In the genomic region with DNA sequence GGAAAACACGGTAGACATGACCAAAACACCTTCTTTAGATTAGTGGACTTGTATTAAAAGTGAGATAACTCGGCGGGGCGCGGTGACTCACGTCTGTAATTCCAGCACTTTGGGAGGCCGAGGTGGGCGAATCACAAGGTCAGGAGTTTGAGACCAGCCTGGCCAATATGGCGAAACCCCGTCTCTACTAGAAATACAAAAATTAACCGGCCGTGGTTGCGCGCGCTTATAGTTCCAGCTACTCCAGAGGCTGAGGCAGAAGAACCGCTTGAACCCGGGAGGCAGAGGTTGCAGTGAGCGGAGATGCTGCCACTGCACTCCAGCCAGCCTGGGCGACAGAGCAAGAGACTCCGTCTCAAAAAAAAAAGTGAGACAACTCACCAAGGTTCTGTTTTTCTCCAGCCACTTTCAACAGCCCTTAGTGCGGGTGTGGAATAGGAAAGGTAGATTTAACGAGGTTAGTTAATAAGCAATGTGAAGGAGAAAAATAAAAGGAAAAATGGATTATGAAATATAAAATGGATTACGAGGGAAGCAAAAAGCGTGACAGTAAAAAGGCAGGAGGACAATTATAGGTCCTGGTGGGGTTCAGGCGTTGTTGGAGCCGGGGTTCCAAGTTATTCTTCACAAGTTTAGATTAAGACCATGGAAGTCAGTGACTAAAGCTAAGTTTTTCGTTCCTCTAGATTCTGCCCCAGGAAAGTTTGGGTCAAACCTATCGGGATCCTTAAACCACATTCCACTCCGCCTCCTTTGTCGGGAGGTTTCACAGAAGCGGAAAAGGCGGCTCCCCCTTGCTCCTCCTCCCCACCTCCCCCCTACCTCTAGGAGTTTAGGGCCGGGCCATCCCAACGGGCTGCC, we compare ENCODE assay signal across 8 cellular contexts. TPM values are rescaled to one million over a fixed set of nuclear protein-coding genes. Genes with fewer than 3 reads are reported as not detected.
DNase-seq lines count a peak whose midpoint lies in the region; ATAC-seq and TF ChIP-seq lines count a peak whose summit lies in the region.

No MANE protein-coding gene starts in this region.

- peak overlapping the region; percentile 76 for H3K4me3 ChIP-seq in Karpas-422 (ENCODE audit: low read length)
- H3K4me3 ChIP-seq in ascending aorta, result peak overlapping the region; percentile 83 to 92
- H3K4me3 ChIP-seq in kidney epithelial cell (ENCODE audit: low read depth, low read length), result peak overlapping the region; percentile 77
- peak overlapping the region; percentile 67 for H3K4me3 ChIP-seq in suprapubic skin

- H3K27me3 ChIP-seq in Karpas-422 (ENCODE audit: low read length) (no peaks in the 10 kb centered on the region), ascending aorta (no peaks in the 10 kb centered on the region), kidney epithelial cell (ENCODE audit: control insufficient read depth, insufficient read depth, low read length) (no peaks in the 10 kb centered on the region), suprapubic skin (no peaks in the 10 kb centered on the region)

- peak overlapping the region; percentile 84 for H2AFZ ChIP-seq in Karpas-422 (ENCODE audit: low read length)

- peak overlapping the region; percentile 90 for H3K4me2 ChIP-seq in Karpas-422 (ENCODE audit: low read depth, low read length, poor library complexity, severe bottlenecking)

- TF ChIP-seq CTCF in ascending aorta (IDR thresholded peaks at IDR 0.05) (no peak), kidney epithelial cell (IDR thresholded peaks at IDR 0.05; ENCODE audit: insufficient read depth, low read length, poor library complexity, severe bottlenecking) (no peak), suprapubic skin (IDR thresholded peaks at IDR 0.05) (no peak)

- peak overlapping the region; percentile 80 for H3K9ac ChIP-seq in Karpas-422 (ENCODE audit: low read length)

- no peak for DNase-seq in Karpas-422
- no peak for DNase-seq in ascending aorta (ENCODE audit: low spot score in 2 of 2)
- DNase-seq in kidney epithelial cell (ENCODE audit: low read depth), result no peak
- no peak for DNase-seq in suprapubic skin (ENCODE audit: low spot score in 2 of 2)
- DNase-seq in NCI-H524 (lab: John Stamatoyannopoulos, UW), result no peak
- DNase-seq in GM19240 (ENCODE audit: insufficient read length, low spot score), result no peak

- no peaks in the 10 kb centered on the region for H3K9me2 ChIP-seq in Karpas-422 (replicated peaks; ENCODE audit: insufficient read depth, low read length)

- TF ChIP-seq POLR2A in suprapubic skin (IDR thresholded peaks at IDR 0.05), result peak in 1 of 2 donors; percentile 45

- H3K79me2 ChIP-seq in Karpas-422 (ENCODE audit: low read length), result peaks cover 77% of the 10 kb centered on the region

- H3K9me3 ChIP-seq in Karpas-422 (ENCODE audit: low read length) (no peaks in the 10 kb centered on the region), ascending aorta (no peaks in the 10 kb centered on the region), suprapubic skin (no peaks in the 10 kb centered on the region)

- H3K4me1 ChIP-seq in Karpas-422 (ENCODE audit: low read length) (peaks cover 30% of the 10 kb centered on the region), ascending aorta (peaks cover 3 to 18% of the 10 kb centered on the region in 2 donors), suprapubic skin (peaks cover 33% of the 10 kb centered on the region)

- TF ChIP-seq EP300 in suprapubic skin (IDR thresholded peaks at IDR 0.05), result no peak

- intact Hi-C loops in ascending aorta (cut with DNase I), result loop anchor here (5.0 kb wide), 2 partner anchors 171 to 409 kb away; a partner anchor contains a TSS

- no peaks in the 10 kb centered on the region for H4K20me1 ChIP-seq in Karpas-422 (ENCODE audit: insufficient read depth, low read depth, low read length)

- peak; percentile 1 for ATAC-seq in GM18868 (IDR thresholded peaks at IDR 0.05; ENCODE audit: unreplicated experiment)
- no peak for ATAC-seq in HG02588 (IDR thresholded peaks at IDR 0.05; ENCODE audit: unreplicated experiment)

- H3K36me3 ChIP-seq in Karpas-422 (ENCODE audit: insufficient read depth, low read length), result peaks cover 5% of the 10 kb centered on the region; the same call in 1 of the 2 replicates
- H3K36me3 ChIP-seq in ascending aorta, result peaks cover 0 to 7% of the 10 kb centered on the region in 2 donors
- no peaks in the 10 kb centered on the region for H3K36me3 ChIP-seq in kidney epithelial cell (ENCODE audit: control insufficient read depth, insufficient read depth, low read length)
- peaks cover 2% of the 10 kb centered on the region for H3K36me3 ChIP-seq in suprapubic skin

- H3K27ac ChIP-seq in Karpas-422 (ENCODE audit: low read length) (peak overlapping the region; percentile 86), ascending aorta (peak overlapping the region; percentile 91 to 98), suprapubic skin (peak overlapping the region; percentile 97)

- 20% methylated on average over 33 of the region's 34 CpGs for WGBS in suprapubic skin

RNA-seq across cellular contexts. Expression of a gene that starts 0.5 kb away (rescaled TPM):
- total RNA-seq in Karpas-422 (2014; rRNA removed; shearing (Covaris generic); ENCODE audit: low replicate concordance), result 42.1 and 86.2 TPM in 2 replicates
- total RNA-seq in ascending aorta, result 63.6 TPM
- total RNA-seq in kidney epithelial cell, result 35.3 and 39.4 TPM in 2 replicates
- total RNA-seq in suprapubic skin, result 10 to 100 TPM; 10.0 to 14.2 (median 12.4) TPM

RNA-seq across cellular contexts. Expression of a gene that starts 1.1 kb away (rescaled TPM):
- 58.4 and 60.8 TPM in 2 replicates for total RNA-seq in Karpas-422 (2014; rRNA removed; shearing (Covaris generic); ENCODE audit: low replicate concordance)
- total RNA-seq in ascending aorta (42.5 TPM), kidney epithelial cell (40.0 and 46.8 TPM in 2 replicates), suprapubic skin (10 to 100 TPM; 31.6 to 45.2 (median 40.9) TPM)
